In the genomic region with DNA sequence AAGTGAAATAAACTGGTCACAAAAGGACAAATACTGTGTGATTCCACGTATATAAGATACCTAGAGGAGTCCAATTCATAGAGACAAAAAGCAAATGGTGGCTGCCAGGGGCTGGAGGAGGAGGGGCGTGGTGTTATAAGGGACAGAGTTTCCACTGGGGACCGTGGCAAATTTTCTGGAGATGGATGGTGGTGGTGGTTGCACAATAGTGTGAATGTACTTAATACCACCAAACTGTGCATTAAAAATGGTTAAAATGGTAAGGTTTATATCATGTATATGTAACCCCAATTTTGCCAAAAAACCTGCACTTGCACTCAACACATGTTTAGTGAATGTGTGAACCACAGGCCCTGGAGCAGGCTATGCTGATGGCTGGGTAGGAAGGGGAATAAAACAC, we compare ENCODE assay signal across 1 cellular context.
TF ChIP-seq lines count a peak whose summit lies in the region.

No MANE protein-coding gene starts in this region.

TF ChIP-seq in HepG2, 621 proteins besides CTCF, POLR2A, EP300 and RAD21:
- no peak for TF ChIP-seq ZSCAN21 (CRISPR knock-in tag; IDR thresholded peaks at IDR 0.05; ENCODE audit: borderline replicate concordance)
- no peak for TF ChIP-seq SAP130 (CRISPR knock-in tag; IDR thresholded peaks at IDR 0.05; ENCODE audit: low read depth)
- TF ChIP-seq GTF3A (CRISPR knock-in tag; conservative IDR thresholded peaks at IDR 0.05): no peak
- no peak for TF ChIP-seq NFRKB (IDR thresholded peaks at IDR 0.05)
- TF ChIP-seq CEBPB (IDR thresholded peaks at IDR 0.05; ENCODE audit: borderline replicate concordance, low read depth, low read length): peak; percentile 53
